ENCODE assay signal across 8 cellular contexts in the genomic region with DNA sequence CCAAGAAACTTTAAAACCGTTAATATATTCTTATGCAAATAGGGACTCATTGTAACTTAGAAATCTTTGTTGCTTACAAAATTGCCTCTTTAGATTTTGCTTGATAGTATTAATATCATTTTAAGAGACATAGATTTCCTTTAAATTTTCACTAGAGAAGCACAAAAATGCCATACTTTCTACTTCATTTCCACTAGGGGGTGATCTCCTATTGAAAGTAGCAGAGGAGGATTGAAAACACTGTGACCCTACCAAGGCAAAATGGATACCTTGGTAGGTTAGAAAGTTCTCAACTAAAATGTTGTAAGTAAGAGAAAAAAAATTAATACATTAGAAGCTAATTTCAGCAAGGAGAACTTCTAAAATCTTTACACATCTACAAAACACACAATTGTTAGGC.
DNase-seq lines count a peak whose midpoint lies in the region; ATAC-seq, FAIRE-seq and TF ChIP-seq lines count a peak whose summit lies in the region.

No MANE protein-coding gene starts in this region.

- no CpG with 5 or more reads among the region's 1 CpG for WGBS in iPS DF 6.9 (ENCODE audit: insufficient coverage, insufficient read length)

- no peak overlapping the region for H3K27ac Mint-ChIP-seq in T-helper 17 cell
- no peak overlapping the region for H3K27ac Mint-ChIP-seq in T-cell

- H3K27ac ChIP-seq in iPS DF 6.9 (ENCODE audit: low read length) (no peak overlapping the region), right atrium auricular region (no peak overlapping the region)

- peak; percentile 60 for ATAC-seq in GM19395 (IDR thresholded peaks at IDR 0.05; ENCODE audit: unreplicated experiment)
- peak; percentile 70 for ATAC-seq in HG03469 (IDR thresholded peaks at IDR 0.05; ENCODE audit: unreplicated experiment)
- ATAC-seq in T-helper 17 cell = peak; percentile 41
- ATAC-seq in activated CD4-positive, CD25-positive, alpha-beta regulatory T cell treated with anti-CD3 and anti-CD28 coated beads, Interleukin-2, amount 50 U/mL, for 24 hours = no peak
- ATAC-seq in T-cell (replicated peaks in 1 of 4) = no peak

- peak; percentile 35 for FAIRE-seq in D721Med (lab: Jason Lieb, UNC)

- H3K4me1 Mint-ChIP-seq in T-helper 17 cell (no peaks in the 10 kb centered on the region), T-cell (no peaks in the 10 kb centered on the region)

- TF ChIP-seq CTCF in D721Med (IDR thresholded peaks at IDR 0.05; ENCODE audit: insufficient read depth, missing control alignments) (peak; percentile 63), right atrium auricular region (IDR thresholded peaks at IDR 0.05) (peak in 1 of 2 donors; percentile 64)

- no peaks in the 10 kb centered on the region for H3K4me1 ChIP-seq in iPS DF 6.9 (ENCODE audit: control insufficient read depth, insufficient read depth, low read length)
- H3K4me1 ChIP-seq in right atrium auricular region = no peaks in the 10 kb centered on the region

- H3K36me3 ChIP-seq in iPS DF 6.9 (ENCODE audit: control insufficient read depth, insufficient read depth, low read length) (no peaks in the 10 kb centered on the region), right atrium auricular region (no peaks in the 10 kb centered on the region)

- no peaks in the 10 kb centered on the region for H3K36me3 Mint-ChIP-seq in T-helper 17 cell (ENCODE audit: low read depth)
- H3K36me3 Mint-ChIP-seq in T-cell = no peaks in the 10 kb centered on the region

- no peaks in the 10 kb centered on the region for H3K27me3 ChIP-seq in iPS DF 6.9 (ENCODE audit: control insufficient read depth, insufficient read depth, low read length)
- H3K27me3 ChIP-seq in right atrium auricular region = no peaks in the 10 kb centered on the region

- H3K4me3 Mint-ChIP-seq in T-helper 17 cell (no peak overlapping the region), T-cell (no peak overlapping the region)

- H3K9me3 Mint-ChIP-seq in T-cell = no peaks in the 10 kb centered on the region

- H3K9me3 ChIP-seq in T-helper 17 cell (ENCODE audit: control insufficient read depth, low read length, poor library complexity, severe bottlenecking) = no peaks in the 10 kb centered on the region
- H3K9me3 ChIP-seq in iPS DF 6.9 (ENCODE audit: control insufficient read depth, insufficient read depth, low read length) = no peaks in the 10 kb centered on the region
- H3K9me3 ChIP-seq in right atrium auricular region = no peaks in the 10 kb centered on the region

- POLR2A ChIA-PET in T-cell (lab: Charles Lee) = no interaction called here

- CTCF ChIA-PET in T-cell (lab: Charles Lee) = interaction anchor here (0.6 kb wide), 2 partner anchors 36 to 763 kb away, joined by 3 read pairs; no protein-coding TSS in a partner anchor

- DNase-seq in D721Med (ENCODE audit: insufficient read length, low spot score) (no peak), T-helper 17 cell (no peak), iPS DF 6.9 (ENCODE audit: low read depth, low spot score) (peak; percentile 4), right atrium auricular region (ENCODE audit: low spot score) (no peak), T-cell (no peak)

- no peak overlapping the region for H3K4me3 ChIP-seq in iPS DF 6.9 (ENCODE audit: low read length)
- no peak overlapping the region for H3K4me3 ChIP-seq in right atrium auricular region

- H3K27me3 Mint-ChIP-seq in T-helper 17 cell = peaks cover 4% of the 10 kb centered on the region
- H3K27me3 Mint-ChIP-seq in T-cell = no peaks in the 10 kb centered on the region

Comparison
In these comparisons a context has a peak if more than half of its experiments do, and no peak if none do; other contexts are left out.
1. ATAC-seq: peak in GM19395 (single experiment), HG03469 (single experiment) and T-helper 17 cell (single experiment); none in activated CD4-positive, CD25-positive, alpha-beta regulatory T cell treated with anti-CD3 and anti-CD28 coated beads, Interleukin-2, amount 50 U/mL, for 24 hours (0 of 2) and T-cell (0 of 4).